ENCODE assay signal across 8 cellular contexts in genomic region chr10:95290446-95290800, GRCh38. TPM values are rescaled to one million over a fixed set of nuclear protein-coding genes. Genes with fewer than 3 reads are reported as not detected.
A peak's percentile ranks its signal among the peaks of the same experiment; 100 is the strongest.
DNase-seq lines count a peak whose midpoint lies in the region; ATAC-seq and TF ChIP-seq lines count a peak whose summit lies in the region.

No MANE protein-coding gene starts in this region.

- H3K36me3 ChIP-seq in Caco-2 (ENCODE audit: control insufficient read depth, insufficient read depth, low read length) (no peaks in the 10 kb centered on the region; the same call in 1 of the 2 replicates), SK-N-MC (ENCODE audit: insufficient read depth, low read length) (no peaks in the 10 kb centered on the region)

- peaks cover 27% of the 10 kb centered on the region for H3K4me1 Mint-ChIP-seq in Caco-2 (ENCODE audit: low read depth, unreplicated experiment)
- peaks cover 28% of the 10 kb centered on the region for H3K4me1 Mint-ChIP-seq in progenitor cell of endocrine pancreas (ENCODE audit: low read depth)

- H3K4me1 ChIP-seq in Caco-2 (peaks cover 46% of the 10 kb centered on the region), foreskin keratinocyte (peaks cover 31% of the 10 kb centered on the region)

- H3K4me3 Mint-ChIP-seq in Caco-2 (ENCODE audit: unreplicated experiment) (peak overlapping the region; percentile 82), progenitor cell of endocrine pancreas (ENCODE audit: low read depth) (peak overlapping the region; percentile 94)

- DNase-seq in Caco-2 (no peak), HEK293T (ENCODE audit: extremely low spot score) (peak; percentile 34), SK-N-MC (ENCODE audit: low read depth, low spot score) (no peak), foreskin keratinocyte (no peak), progenitor cell of endocrine pancreas (ENCODE audit: low spot score, unreplicated experiment) (no peak), AML-193 (lab: John Stamatoyannopoulos, UW) (no peak), NCI-H1436 treated with DMSO at 0.1 percent for 48 hours (lab: John Stamatoyannopoulos, UW) (no peak), NCI-H128 (lab: John Stamatoyannopoulos, UW; ENCODE audit: unreplicated experiment) (no peak)

- H3K36me3 Mint-ChIP-seq in Caco-2 (ENCODE audit: insufficient read depth, unreplicated experiment) (peaks cover 54% of the 10 kb centered on the region), progenitor cell of endocrine pancreas (ENCODE audit: insufficient read depth) (no peaks in the 10 kb centered on the region)

- H3K27ac Mint-ChIP-seq in Caco-2 (ENCODE audit: unreplicated experiment) = peak overlapping the region; percentile 87
- H3K27ac Mint-ChIP-seq in progenitor cell of endocrine pancreas = peak overlapping the region; percentile 97

- no peak overlapping the region for H3K27ac ChIP-seq in SK-N-MC
- peak overlapping the region; percentile 93 for H3K27ac ChIP-seq in foreskin keratinocyte

- peak; percentile 33 for ATAC-seq in foreskin keratinocyte

- no peaks in the 10 kb centered on the region for H3K9me3 Mint-ChIP-seq in Caco-2 (ENCODE audit: unreplicated experiment)
- H3K9me3 Mint-ChIP-seq in progenitor cell of endocrine pancreas (ENCODE audit: low read depth) = no peaks in the 10 kb centered on the region

- peak overlapping the region; percentile 32 for H3K9ac ChIP-seq in SK-N-MC (ENCODE audit: insufficient read length)

- CTCF ChIA-PET in Caco-2 (lab: Charles Lee) (interaction anchor here (0.6 kb wide), 1 partner anchor 157 kb away, joined by 3 read pairs; no protein-coding TSS in a partner anchor), HEK293T (lab: Yijun Ruan, JAX) (no interaction called here)

- H3K27me3 Mint-ChIP-seq in Caco-2 (ENCODE audit: insufficient read depth, unreplicated experiment) (no peaks in the 10 kb centered on the region), progenitor cell of endocrine pancreas (peaks cover 25% of the 10 kb centered on the region)

- no peak for TF ChIP-seq CTCF in Caco-2 (IDR thresholded peaks at IDR 0.05; ENCODE audit: insufficient read depth in 1 of 2, low read depth in 1 of 2, low read length in 1 of 2, severe bottlenecking in 1 of 2, unreplicated experiment in 1 of 2)
- no peak for TF ChIP-seq CTCF in foreskin keratinocyte (conservative IDR thresholded peaks at IDR 0.05)
- TF ChIP-seq CTCF in progenitor cell of endocrine pancreas (IDR thresholded peaks at IDR 0.05; ENCODE audit: unreplicated experiment) = no peak

- H3K4me3 ChIP-seq in Caco-2 (ENCODE audit: low read depth, low read length) (peak overlapping the region; percentile 89), SK-N-MC (peak overlapping the region; percentile 73)

- no peaks in the 10 kb centered on the region for H3K27me3 ChIP-seq in Caco-2 (replicated peaks; ENCODE audit: control insufficient read depth, insufficient read depth, low read length)
- H3K27me3 ChIP-seq in foreskin keratinocyte = no peaks in the 10 kb centered on the region

- intact Hi-C loops in Caco-2 (cut with micrococcal nuclease; ENCODE audit: unreplicated experiment) = loop anchor here (1.0 kb wide), 1 partner anchor 44 kb away; no protein-coding TSS in a partner anchor

- H3K9me3 ChIP-seq in Caco-2 (no peaks in the 10 kb centered on the region), SK-N-MC (ENCODE audit: low read depth, low read length) (no peaks in the 10 kb centered on the region)

- POLR2A ChIA-PET in Caco-2 (lab: Charles Lee) (no interaction called here), HEK293T (lab: Yijun Ruan, JAX) (no interaction called here)

- BruUV-seq in Caco-2 (replicated peaks; lab: Mats Ljungman, UMichigan) = no TSS peak

TF ChIP-seq in HEK293T, 16 proteins besides CTCF, POLR2A, EP300 and RAD21:
- TF ChIP-seq LEF1 (IDR thresholded peaks at IDR 0.05; ENCODE audit: borderline replicate concordance) (no peak), FOXK2 (IDR thresholded peaks at IDR 0.05) (no peak), ELF4 (IDR thresholded peaks at IDR 0.05) (no peak), FOXM1 (IDR thresholded peaks at IDR 0.05; ENCODE audit: borderline replicate concordance) (no peak), BHLHE40 (IDR thresholded peaks at IDR 0.05; ENCODE audit: borderline replicate concordance) (no peak)

RNA-seq across cellular contexts. Expression of gene PDLIM1, which starts 0.4 kb away (rescaled TPM):
- total RNA-seq in Caco-2 (2022) (417 and 506 TPM in 2 replicates), foreskin keratinocyte (256 and 304 TPM in 2 replicates), progenitor cell of endocrine pancreas (113 and 118 TPM in 2 replicates)
- polyA plus RNA-seq in foreskin keratinocyte = 366 and 431 TPM in 2 replicates
